ENCODE assay signal across 11 cellular contexts in genomic region chr3:152505926-152506325, GRCh38.
A peak's percentile ranks its signal among the peaks of the same experiment; 100 is the strongest.
DNase-seq lines count a peak whose midpoint lies in the region; ATAC-seq, FAIRE-seq and TF ChIP-seq lines count a peak whose summit lies in the region.
"Had no signal": no experiment of that assay in that cellular context is flagged by ENCODE, and none has a peak within 500 bp of the region (broad histone marks: within the 10 kb centered on the region; RNA-seq: fewer than 3 reads in every experiment).

No MANE protein-coding gene starts in this region.

- ATAC-seq in GM21576 (IDR thresholded peaks at IDR 0.05; ENCODE audit: unreplicated experiment) (peak; percentile 95), HG03354 (IDR thresholded peaks at IDR 0.05; ENCODE audit: poor library complexity, severe bottlenecking, unreplicated experiment) (peak; percentile 92), left cardiac atrium (no peak)

- peak; percentile 45 for TF ChIP-seq POLR2A in GM18951 (IDR thresholded peaks at IDR 0.05; ENCODE audit: extremely low read depth, insufficient read depth, insufficient read length)

- intact Hi-C loops in left cardiac atrium (cut with DNase I) = loop anchor here in 1 of 2 donors (10.0 kb wide), 1 partner anchor 69 kb away; no protein-coding TSS in a partner anchor

- in situ Hi-C loops in GM18951 (cut with MboI; ENCODE audit: low sequenced_read_pairs, unreplicated experiment) = no loop called here

- no peak for FAIRE-seq in HTR-8/SVneo (lab: Jason Lieb, UNC)

- peak; percentile 51 for DNase-seq in stimulated activated CD4-positive, alpha-beta T cell treated with anti-CD3 and anti-CD28 coated beads, Interleukin-1b, Interleukin-23, amount 100 ng/mL, for 48 hours
- DNase-seq in LoVo (ENCODE audit: low spot score) (no peak), left cardiac atrium (no peak), HTR-8/SVneo (ENCODE audit: insufficient read length, low spot score) (no peak)
- DNase-seq: cortex of kidney, hippocampal formation, KBM-7, PC-9 had no signal

Comparison
In these comparisons a context has a peak if more than half of its experiments do, and no peak if none do; other contexts are left out.
1. ATAC-seq: peak in GM21576 (single experiment) and HG03354 (single experiment); none in left cardiac atrium (0 of 2).